Comparison of ENCODE assay signal across 8 cellular contexts in genomic region chr14:21103710-21104447, GRCh38. TPM values are rescaled to one million over a fixed set of nuclear protein-coding genes. Genes with fewer than 3 reads are reported as not detected.
DNase-seq lines count a peak whose midpoint lies in the region; ATAC-seq and TF ChIP-seq lines count a peak whose summit lies in the region.

No MANE protein-coding gene starts in this region.

- H3K36me3 Mint-ChIP-seq in CD4-positive, CD25-positive, alpha-beta regulatory T cell, result no peaks in the 10 kb centered on the region

- peaks cover 0 to 3% (median 0%) of the 10 kb centered on the region in 7 donors for H3K9me3 Mint-ChIP-seq in CD4-positive, CD25-positive, alpha-beta regulatory T cell

- H3K4me1 ChIP-seq in CD4-positive, CD25-positive, alpha-beta regulatory T cell (ENCODE audit: control insufficient read depth, insufficient read depth, low read length, poor library complexity, severe bottlenecking), result peaks cover 21% of the 10 kb centered on the region
- peaks cover 9 to 54% (median 44%) of the 10 kb centered on the region in 4 donors for H3K4me1 ChIP-seq in liver (ENCODE audit: control insufficient read depth in 4 of 4, insufficient read depth in 4 of 4, low read length in 3 of 4)

- H3K4me1 Mint-ChIP-seq in CD4-positive, CD25-positive, alpha-beta regulatory T cell, result peaks cover 20 to 35% (median 24%) of the 10 kb centered on the region in 4 donors

- H3K27ac ChIP-seq in CD4-positive, CD25-positive, alpha-beta regulatory T cell (ENCODE audit: insufficient read depth, low read length, poor library complexity, severe bottlenecking), result peak overlapping the region; percentile 97
- peak overlapping the region; percentile 94 to 97 for H3K27ac ChIP-seq in liver (ENCODE audit: low read depth in 1 of 2, low read length in 2 of 2)

- H3K4me3 Mint-ChIP-seq in CD4-positive, CD25-positive, alpha-beta regulatory T cell, result peak overlapping the region; percentile 82 to 94 (median 88)

- peak in 1 of 2 donors; percentile 41 for TF ChIP-seq RAD21 in liver (IDR thresholded peaks at IDR 0.05)

- ATAC-seq in CD4-positive, CD25-positive, alpha-beta regulatory T cell (ENCODE audit: low read depth in 2 of 2), result peak; percentile 89
- ATAC-seq in GM19395 (IDR thresholded peaks at IDR 0.05; ENCODE audit: unreplicated experiment), result peak; percentile 90
- peak; percentile 73 for ATAC-seq in HG03558 (IDR thresholded peaks at IDR 0.05; ENCODE audit: extremely low read depth, unreplicated experiment)

- WGBS in liver, result under 1% methylated on average over 62 of the region's 62 CpGs

- peak overlapping the region; percentile 68 to 94 (median 91) for H3K27ac Mint-ChIP-seq in CD4-positive, CD25-positive, alpha-beta regulatory T cell

- H3K27me3 Mint-ChIP-seq in CD4-positive, CD25-positive, alpha-beta regulatory T cell, result peaks cover 24% of the 10 kb centered on the region

- no peaks in the 10 kb centered on the region for H3K36me3 ChIP-seq in CD4-positive, CD25-positive, alpha-beta regulatory T cell (ENCODE audit: control insufficient read depth, insufficient read depth, low read length)
- no peaks in the 10 kb centered on the region for H3K36me3 ChIP-seq in liver (ENCODE audit: control insufficient read depth in 4 of 4, insufficient read depth in 3 of 4, low read depth in 1 of 4, low read length in 3 of 4)

- peak; percentile 87 to 97 (median 95) for DNase-seq in CD4-positive, CD25-positive, alpha-beta regulatory T cell
- DNase-seq in NCI-H748 (lab: John Stamatoyannopoulos, UW; ENCODE audit: unreplicated experiment) (peak; percentile 97), dermis blood vessel endothelial cell (peak; percentile 97)
- peak; percentile 93 for DNase-seq in activated CD4-positive, alpha-beta T cell treated with anti-CD3 and anti-CD28 coated beads, Interleukin-2, amount 50 U/mL, for 4 hours
- peak; percentile 93 for DNase-seq in stimulated activated CD4-positive, alpha-beta T cell treated with anti-CD3 and anti-CD28 coated beads, Interleukin-4, amount 100 ng/mL, for 1 hour

- peak overlapping the region; percentile 92 for H3K4me3 ChIP-seq in CD4-positive, CD25-positive, alpha-beta regulatory T cell (ENCODE audit: low read depth, low read length)
- H3K4me3 ChIP-seq in liver (ENCODE audit: low read depth in 1 of 3, low read length in 3 of 3), result peak overlapping the region; percentile 42 to 60 (median 59)

- no peaks in the 10 kb centered on the region for H3K9me3 ChIP-seq in CD4-positive, CD25-positive, alpha-beta regulatory T cell (ENCODE audit: control insufficient read depth in 2 of 2, low read length in 2 of 2)
- H3K9me3 ChIP-seq in liver (ENCODE audit: control insufficient read depth in 4 of 4, low read length in 3 of 4), result no peaks in the 10 kb centered on the region

- peak overlapping the region; percentile 75 to 80 for H3K9ac ChIP-seq in liver (ENCODE audit: low read depth in 1 of 2, low read length in 2 of 2)

- peak; percentile 78 for TF ChIP-seq CTCF in liver (IDR thresholded peaks at IDR 0.05; ENCODE audit: low read depth, low read length, missing input control)

- peaks cover 1% of the 10 kb centered on the region for H3K27me3 ChIP-seq in CD4-positive, CD25-positive, alpha-beta regulatory T cell (ENCODE audit: control insufficient read depth, insufficient read depth, low read length)
- H3K27me3 ChIP-seq in liver (ENCODE audit: control insufficient read depth in 4 of 4, insufficient read depth in 4 of 4, low read length in 3 of 4), result no peaks in the 10 kb centered on the region

TF ChIP-seq in liver, 16 proteins besides CTCF, POLR2A, EP300 and RAD21:
- TF ChIP-seq REST (IDR thresholded peaks at IDR 0.05) (no peak), ZBTB33 (IDR thresholded peaks at IDR 0.05) (peak; percentile 98), GABPA (IDR thresholded peaks at IDR 0.05 in 1 of 2, conservative IDR thresholded peaks at IDR 0.05 in 1 of 2) (peak in 1 of 2 donors; percentile 26), MAX (IDR thresholded peaks at IDR 0.05) (peak; percentile 80), HNF4G (IDR thresholded peaks at IDR 0.05) (peak; percentile 32), FOXA1 (IDR thresholded peaks at IDR 0.05) (peak; percentile 13), YY1 (IDR thresholded peaks at IDR 0.05) (peak; percentile 81), ATF3 (IDR thresholded peaks at IDR 0.05) (peak; percentile 93), TAF1 (conservative IDR thresholded peaks at IDR 0.05) (no peak), HNF4A (conservative IDR thresholded peaks at IDR 0.05) (peak; percentile 80 to 86), SP1 (IDR thresholded peaks at IDR 0.05) (peak; percentile 87), JUND (IDR thresholded peaks at IDR 0.05) (peak; percentile 98 to 99), RXRA (IDR thresholded peaks at IDR 0.05) (peak; percentile 91), EGR1 (IDR thresholded peaks at IDR 0.05; ENCODE audit: low read depth in 2 of 2) (peak in 1 of 2 donors; percentile 11), FOXA2 (IDR thresholded peaks at IDR 0.05) (no peak), NR2F2 (IDR thresholded peaks at IDR 0.05) (peak; percentile 100)

RNA-seq across cellular contexts. Expression of gene TMEM253, which starts 3.0 kb away (rescaled TPM):
- total RNA-seq in CD4-positive, CD25-positive, alpha-beta regulatory T cell, result not detected
- not detected for polyA plus RNA-seq in CD4-positive, CD25-positive, alpha-beta regulatory T cell
- total RNA-seq in dermis blood vessel endothelial cell (0.19 TPM in 1 of 2 replicates, not detected in the other), liver (under 1 TPM; 0.19 to 0.25 TPM)
- polyA plus RNA-seq in liver, result under 1 TPM in 1 of 2 donors, not detected in 1; 0.14 TPM

RNA-seq across cellular contexts. Expression of gene ZNF219, which starts 5.4 kb away (rescaled TPM):
- 5.0 TPM for total RNA-seq in CD4-positive, CD25-positive, alpha-beta regulatory T cell
- 1 to 10 TPM; 1.1 to 1.9 (median 1.3) TPM for polyA plus RNA-seq in CD4-positive, CD25-positive, alpha-beta regulatory T cell
- total RNA-seq in dermis blood vessel endothelial cell (5.1 and 7.0 TPM in 2 replicates), liver (1 to 10 TPM; 4.7 to 6.2 TPM)
- polyA plus RNA-seq in liver, result 10 to 100 TPM in 1 of 2 donors, 1 to 10 TPM in 1; 1.3 to 10.5 TPM

RNA-seq across cellular contexts. Expression of gene ARHGEF40, which starts 33.8 kb away (rescaled TPM):
- 7.4 TPM for total RNA-seq in CD4-positive, CD25-positive, alpha-beta regulatory T cell
- under 1 TPM in 2 of 4 donors, not detected in 2; 0.07 to 0.64 TPM for polyA plus RNA-seq in CD4-positive, CD25-positive, alpha-beta regulatory T cell
- 6.2 and 7.3 TPM in 2 replicates for total RNA-seq in dermis blood vessel endothelial cell
- total RNA-seq in liver, result 10 to 100 TPM; 19.8 to 42.5 TPM
- polyA plus RNA-seq in liver, result 10 to 100 TPM in 1 of 2 donors, 1 to 10 TPM in 1; 9.3 to 14.0 TPM

RNA-seq across cellular contexts. Expression of gene RNASE8, which starts 46.3 kb away (rescaled TPM):
- not detected for total RNA-seq in CD4-positive, CD25-positive, alpha-beta regulatory T cell
- not detected for polyA plus RNA-seq in CD4-positive, CD25-positive, alpha-beta regulatory T cell
- total RNA-seq in dermis blood vessel endothelial cell (not detected in 2 replicates), liver (not detected)
- not detected for polyA plus RNA-seq in liver

RNA-seq across cellular contexts. Expression of gene OR5AU1, which starts 52.0 kb away (rescaled TPM):
- not detected for total RNA-seq in CD4-positive, CD25-positive, alpha-beta regulatory T cell
- polyA plus RNA-seq in CD4-positive, CD25-positive, alpha-beta regulatory T cell, result not detected
- not detected in 2 replicates for total RNA-seq in dermis blood vessel endothelial cell
- not detected for total RNA-seq in liver
- not detected for polyA plus RNA-seq in liver

Comparison
In these comparisons a context has a peak if more than half of its experiments do, and no peak if none do; other contexts are left out.
1. Peak in every context shown above with its lines: DNase-seq, ATAC-seq, H3K4me3 ChIP-seq and H3K27ac ChIP-seq.